ENCODE assay signal across 26 cellular contexts in genomic region chr15:48868018-48868417, GRCh38. TPM values are rescaled to one million over a fixed set of nuclear protein-coding genes. Genes with fewer than 3 reads are reported as not detected.
DNase-seq lines count a peak whose midpoint lies in the region; ATAC-seq and TF ChIP-seq lines count a peak whose summit lies in the region.
"Had no signal": no experiment of that assay in that cellular context is flagged by ENCODE, and none has a peak within 500 bp of the region (broad histone marks: within the 10 kb centered on the region; RNA-seq: fewer than 3 reads in every experiment).

No MANE protein-coding gene starts in this region.

- H3K4me1 ChIP-seq in SJSA1 (replicated peaks), result peaks cover 44% of the 10 kb centered on the region
- H3K4me1 ChIP-seq: ascending aorta, Peyer's patch, right lobe of liver, upper lobe of right lung had no signal

- peak; percentile 16 for DNase-seq in MV-4-11 (lab: John Stamatoyannopoulos, UW)
- DNase-seq in SJSA1 (ENCODE audit: low read depth in 1 of 2, low spot score in 2 of 2), result no peak
- DNase-seq in epithelial cell of esophagus (ENCODE audit: low read depth), result peak; percentile 64
- DNase-seq in osteocyte (ENCODE audit: extremely low spot score, unreplicated experiment), result no peak
- DNase-seq in DMS 273 (lab: John Stamatoyannopoulos, UW; ENCODE audit: unreplicated experiment), result no peak
- DNase-seq in left ventricle myocardium superior, result no peak
- DNase-seq in NCI-H1694 treated with DMSO at 0.1 percent for 48 hours (lab: John Stamatoyannopoulos, UW), result no peak
- DNase-seq: activated CD4-positive, alpha-beta T cell treated with anti-CD3 and anti-CD28 coated beads for 1 hour; activated CD8-positive, alpha-beta T cell treated with anti-CD3 and anti-CD28 coated beads, Interleukin-2, amount 10 ng/mL, durations not matched to agents 7 days and 5 days; central memory CD4-positive, alpha-beta T cell; heart left ventricle; NCI-H1105; NCI-H1930; NCI-H526; NK-92 treated with Interleukin-12 subunit alpha and Interleukin-12 subunit beta, amount 100 ng/mL, for 24 hours; Peyer's patch; posterior cingulate gyrus; right lobe of liver; stimulated activated CD4-positive, alpha-beta T cell treated with anti-CD3 and anti-CD28 coated beads, Interleukin-15, amount 100 ng/mL, for 24 hours; stimulated activated naive B cell treated with anti-CD40 and anti-IgM and Interleukin-4, amounts not matched to agents 10 μg/mL and 1 μg/mL and 100 μg/mL, for 72 hours; upper lobe of right lung had no signal

- no peak overlapping the region for H3K4me3 ChIP-seq in SJSA1
- H3K4me3 ChIP-seq in epithelial cell of esophagus (ENCODE audit: low read length), result no peak overlapping the region
- H3K4me3 ChIP-seq: ascending aorta, heart left ventricle, Peyer's patch, right lobe of liver, upper lobe of right lung had no signal

- no peaks in the 10 kb centered on the region for H3K9me3 Mint-ChIP-seq in osteocyte (ENCODE audit: unreplicated experiment)
- H3K9me3 Mint-ChIP-seq: activated T-helper 2 cell treated with anti-CD3 and anti-CD28 coated beads, Interferon-gamma antibody, Interleukin-2, Interleukin-4, amounts not matched to agents 10 μg/mL and 5 μg/mL and 100 μg/mL, durations not matched to agents 14 hours and 24 hours and 36 hours; neural crest cell; stimulated activated naive B cell treated with anti-CD40 and anti-IgM and Interleukin-4, amounts not matched to agents 10 μg/mL and 1 μg/mL and 100 μg/mL, for 72 hours; T-helper 1 cell treated with Interleukin-12 subunit alpha and Interleukin-12 subunit beta and Interleukin-4 antibody, amounts not matched to agents 30 μg/mL and 1 μg/mL, for 36 hours had no signal

- no peak for ATAC-seq in left ventricle myocardium superior
- ATAC-seq: activated CD8-positive, alpha-beta T cell treated with anti-CD3 and anti-CD28 coated beads, Interleukin-2, amount 10 ng/mL, durations not matched to agents 7 days and 5 days; heart left ventricle; stimulated activated naive B cell treated with anti-CD40 and anti-IgM and Interleukin-4, amounts not matched to agents 10 μg/mL and 1 μg/mL and 100 μg/mL, for 72 hours; upper lobe of right lung had no signal

- intact Hi-C loops in left ventricle myocardium superior (cut with micrococcal nuclease), result loop anchor here (5.0 kb wide), 1 partner anchor 104 kb away; no protein-coding TSS in a partner anchor

- no peaks in the 10 kb centered on the region for H3K27me3 Mint-ChIP-seq in osteocyte (ENCODE audit: unreplicated experiment)

- no peaks in the 10 kb centered on the region for H3K27me3 ChIP-seq in SJSA1 (replicated peaks)
- H3K27me3 ChIP-seq: ascending aorta, heart left ventricle, Peyer's patch, right lobe of liver, upper lobe of right lung had no signal

- H3K27ac Mint-ChIP-seq in osteocyte (ENCODE audit: unreplicated experiment), result peak overlapping the region; percentile 5
- H3K27ac Mint-ChIP-seq: activated CD8-positive, alpha-beta T cell treated with anti-CD3 and anti-CD28 coated beads, Interleukin-2, amount 10 ng/mL, durations not matched to agents 7 days and 5 days; activated naive CD8-positive, alpha-beta T cell; activated T-helper 2 cell treated with anti-CD3 and anti-CD28 coated beads, Interferon-gamma antibody, Interleukin-2, Interleukin-4, amounts not matched to agents 10 μg/mL and 5 μg/mL and 100 μg/mL, durations not matched to agents 14 hours and 24 hours and 36 hours; stimulated activated naive B cell treated with anti-CD40 and anti-IgM and Interleukin-4, amounts not matched to agents 10 μg/mL and 1 μg/mL and 100 μg/mL, for 72 hours; T-helper 1 cell treated with Interleukin-12 subunit alpha and Interleukin-12 subunit beta and Interleukin-4 antibody, amounts not matched to agents 30 μg/mL and 1 μg/mL, for 36 hours had no signal

- H3K4me3 Mint-ChIP-seq in osteocyte (ENCODE audit: unreplicated experiment), result no peak overlapping the region
- H3K4me3 Mint-ChIP-seq: activated CD8-positive, alpha-beta T cell treated with anti-CD3 and anti-CD28 coated beads, Interleukin-2, amount 10 ng/mL, durations not matched to agents 7 days and 5 days; activated naive CD8-positive, alpha-beta T cell; neural crest cell; stimulated activated naive B cell treated with anti-CD40 and anti-IgM and Interleukin-4, amounts not matched to agents 10 μg/mL and 1 μg/mL and 100 μg/mL, for 72 hours; T-helper 1 cell treated with Interleukin-12 subunit alpha and Interleukin-12 subunit beta and Interleukin-4 antibody, amounts not matched to agents 30 μg/mL and 1 μg/mL, for 36 hours had no signal

- TF ChIP-seq CTCF in epithelial cell of esophagus (IDR thresholded peaks at IDR 0.05; ENCODE audit: insufficient read depth, low read depth, low read length, missing control alignments) (no peak), osteocyte (IDR thresholded peaks at IDR 0.05) (no peak)

- peak overlapping the region; percentile 54 for H3K27ac ChIP-seq in SJSA1
- H3K27ac ChIP-seq: ascending aorta, Peyer's patch, right lobe of liver, upper lobe of right lung had no signal

- H3K9me3 ChIP-seq in SJSA1 (replicated peaks), result no peaks in the 10 kb centered on the region
- H3K9me3 ChIP-seq: ascending aorta, heart left ventricle, Peyer's patch, right lobe of liver, upper lobe of right lung had no signal

- H3K4me1 Mint-ChIP-seq in osteocyte (ENCODE audit: unreplicated experiment), result peaks cover 35% of the 10 kb centered on the region
- H3K4me1 Mint-ChIP-seq: stimulated activated naive B cell treated with anti-CD40 and anti-IgM and Interleukin-4, amounts not matched to agents 10 μg/mL and 1 μg/mL and 100 μg/mL, for 72 hours had no signal

- H3K36me3 ChIP-seq in SJSA1, result no peaks in the 10 kb centered on the region
- H3K36me3 ChIP-seq: ascending aorta, heart left ventricle, Peyer's patch, right lobe of liver, upper lobe of right lung had no signal

- no peaks in the 10 kb centered on the region for H3K36me3 Mint-ChIP-seq in osteocyte (ENCODE audit: unreplicated experiment)
- H3K36me3 Mint-ChIP-seq: activated naive CD8-positive, alpha-beta T cell; stimulated activated naive B cell treated with anti-CD40 and anti-IgM and Interleukin-4, amounts not matched to agents 10 μg/mL and 1 μg/mL and 100 μg/mL, for 72 hours had no signal

RNA-seq across cellular contexts. Expression of gene EID1, which starts 9.9 kb away (rescaled TPM):
- 378 and 579 TPM in 2 replicates for total RNA-seq in SJSA1 (2014; rRNA removed; shearing (Covaris generic))
- 168 and 185 TPM in 2 replicates for total RNA-seq in osteocyte
- total RNA-seq in left ventricle myocardium superior, result 223 TPM

RNA-seq across cellular contexts. Expression of gene CEP152, which starts 57.1 kb away (rescaled TPM):
- total RNA-seq in SJSA1 (2014; rRNA removed; shearing (Covaris generic)), result 16.6 and 19.5 TPM in 2 replicates
- 5.6 and 6.8 TPM in 2 replicates for total RNA-seq in osteocyte
- 1.3 TPM for total RNA-seq in left ventricle myocardium superior

Comparison
In these comparisons a context has a peak if more than half of its experiments do, and no peak if none do; other contexts are left out.
1. DNase-seq: peak in MV-4-11 (single experiment) and epithelial cell of esophagus (single experiment); none in SJSA1 (0 of 2), osteocyte (single experiment), DMS 273 (single experiment), left ventricle myocardium superior (single experiment) and NCI-H1694 treated with DMSO at 0.1 percent for 48 hours (single experiment).